Comparison of ENCODE assay signal across 15 cellular contexts in the genomic region with DNA sequence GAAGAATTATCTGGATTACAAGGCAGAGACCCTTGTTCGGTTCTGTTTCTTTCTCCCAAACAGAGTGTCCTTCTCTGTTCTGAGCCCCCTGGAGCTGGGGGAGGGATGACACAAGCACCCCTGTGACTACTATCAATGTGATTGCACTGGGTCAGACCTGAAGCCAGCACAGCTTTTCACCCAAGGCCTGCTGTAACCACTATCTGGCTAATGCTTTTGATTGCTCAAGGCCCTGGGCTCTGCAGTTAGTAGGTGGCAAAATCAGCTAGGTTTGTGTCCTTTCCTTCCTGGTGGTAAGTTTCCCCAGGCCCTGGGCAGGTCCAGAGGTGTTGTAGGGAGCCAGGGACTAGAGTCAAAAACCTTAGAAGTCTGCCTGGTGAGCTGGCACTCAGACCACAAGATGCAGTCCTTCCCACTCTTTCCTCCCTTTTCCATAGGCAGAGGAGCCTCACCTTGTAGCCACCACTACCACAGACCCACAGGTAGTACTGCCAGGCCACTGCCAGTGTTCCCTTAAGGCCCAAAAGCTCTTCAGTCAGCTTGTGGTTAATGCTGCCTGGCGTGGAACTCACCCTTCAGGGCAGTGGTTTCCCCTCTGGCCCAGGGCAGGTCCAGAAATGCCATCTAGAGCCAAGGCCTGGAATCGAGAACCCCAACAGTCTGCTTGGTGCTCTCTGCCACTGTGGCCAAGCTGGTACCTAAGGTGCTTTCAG.
DNase-seq lines count a peak whose midpoint lies in the region; ATAC-seq, FAIRE-seq and TF ChIP-seq lines count a peak whose summit lies in the region.
"Had no signal": no experiment of that assay in that cellular context is flagged by ENCODE, and none has a peak within 500 bp of the region (broad histone marks: within the 10 kb centered on the region; RNA-seq: fewer than 3 reads in every experiment).

No MANE protein-coding gene starts in this region.

- H3K36me3 ChIP-seq in MM.1S (replicated peaks; ENCODE audit: insufficient read depth, low read length) (no peaks in the 10 kb centered on the region), bronchial epithelial cell (ENCODE audit: control insufficient read depth, insufficient read depth, low read length) (no peaks in the 10 kb centered on the region)
- H3K36me3 ChIP-seq: gastroesophageal sphincter had no signal

- no peaks in the 10 kb centered on the region for H3F3A ChIP-seq in MM.1S (ENCODE audit: insufficient read depth, low read length)

- H3K27ac ChIP-seq in MM.1S (ENCODE audit: low read length) (no peak overlapping the region), dorsolateral prefrontal cortex (no peak overlapping the region)
- H3K27ac ChIP-seq: gastroesophageal sphincter, SK-N-MC had no signal

- TF ChIP-seq CTCF in MM.1S (IDR thresholded peaks at IDR 0.05; ENCODE audit: low read length) (0 out of 2 replicates have a peak, but pooled peaks have one; percentile 8), bronchial epithelial cell (IDR thresholded peaks at IDR 0.05; ENCODE audit: insufficient read depth, low read length, severe bottlenecking) (no peak), dorsolateral prefrontal cortex (IDR thresholded peaks at IDR 0.05 in 54 of 56, conservative IDR thresholded peaks at IDR 0.05 in 2 of 56; ENCODE audit: low read depth in 1 of 56, partially characterized antibody in 56 of 56) (no peak)

- H3K9me3 Mint-ChIP-seq in naive thymus-derived CD8-positive, alpha-beta T cell: peaks cover 5 to 40% (median 21%) of the 10 kb centered on the region in 9 donors

- FAIRE-seq in bronchial epithelial cell (lab: Jason Lieb, UNC): no peak

- no peaks in the 10 kb centered on the region for H3K9me3 ChIP-seq in MM.1S (replicated peaks; ENCODE audit: insufficient read depth, low read length)

- ATAC-seq in naive thymus-derived CD8-positive, alpha-beta T cell: peak; percentile 42 to 44
- ATAC-seq: activated CD8-positive, alpha-beta memory T cell treated with anti-CD3 and anti-CD28 coated beads, Interleukin-2, amount 10 ng/mL, durations not matched to agents 7 days and 5 days; gastroesophageal sphincter had no signal

- H3K4me1 ChIP-seq in MM.1S (ENCODE audit: low read length): no peaks in the 10 kb centered on the region
- H3K4me1 ChIP-seq: gastroesophageal sphincter had no signal

- H3K79me2 ChIP-seq in MM.1S (ENCODE audit: low read length): no peaks in the 10 kb centered on the region

- POLR2A ChIA-PET in naive thymus-derived CD8-positive, alpha-beta T cell (lab: Charles Lee): interaction anchor here (5.5 kb wide), 1 partner anchor 82 kb away, joined by 25 read pairs; the partner anchor contains the start of gene FAM117B

- intact Hi-C loops in dorsolateral prefrontal cortex (cut with DNase I): no loop called here

- peaks cover 21 to 26% (median 25%) of the 10 kb centered on the region in 3 donors for H3K36me3 Mint-ChIP-seq in naive thymus-derived CD8-positive, alpha-beta T cell

- peak overlapping the region; percentile 54 to 82 (median 76) for H3K27ac Mint-ChIP-seq in naive thymus-derived CD8-positive, alpha-beta T cell
- H3K27ac Mint-ChIP-seq: activated CD8-positive, alpha-beta memory T cell treated with anti-CD3 and anti-CD28 coated beads, Interleukin-2, amount 10 ng/mL, durations not matched to agents 7 days and 5 days had no signal

- peaks cover 17 to 64% (median 48%) of the 10 kb centered on the region in 4 donors for H3K4me1 Mint-ChIP-seq in naive thymus-derived CD8-positive, alpha-beta T cell
- H3K4me1 Mint-ChIP-seq: activated CD8-positive, alpha-beta memory T cell treated with anti-CD3 and anti-CD28 coated beads, Interleukin-2, amount 10 ng/mL, durations not matched to agents 7 days and 5 days had no signal

- no peak overlapping the region for H2AFZ ChIP-seq in MM.1S (ENCODE audit: low read length)

- H3K4me3 ChIP-seq in MM.1S (ENCODE audit: low read length) (no peak overlapping the region), bronchial epithelial cell (ENCODE audit: low read depth, low read length) (no peak overlapping the region), dorsolateral prefrontal cortex (no peak overlapping the region)
- H3K4me3 ChIP-seq: gastroesophageal sphincter, SK-N-MC had no signal

- no peaks in the 10 kb centered on the region for H3K27me3 ChIP-seq in MM.1S (replicated peaks; ENCODE audit: insufficient read depth, low read length)
- no peaks in the 10 kb centered on the region for H3K27me3 ChIP-seq in bronchial epithelial cell (ENCODE audit: control insufficient read depth, insufficient read depth, low read length)
- no peaks in the 10 kb centered on the region for H3K27me3 ChIP-seq in dorsolateral prefrontal cortex
- H3K27me3 ChIP-seq: gastroesophageal sphincter had no signal

- DNase-seq in Daoy (ENCODE audit: low read depth) (peak; percentile 6), MM.1S (peak; percentile 60), bronchial epithelial cell (ENCODE audit: low read depth) (peak; percentile 60), NCI-H1694 (lab: John Stamatoyannopoulos, UW) (no peak), DMS53 (lab: John Stamatoyannopoulos, UW) (no peak), dorsolateral prefrontal cortex (no peak)
- no peak for DNase-seq in naive thymus-derived CD8-positive, alpha-beta T cell
- DNase-seq: activated CD8-positive, alpha-beta memory T cell treated with anti-CD3 and anti-CD28 coated beads, Interleukin-2, amount 10 ng/mL, durations not matched to agents 7 days and 5 days; central memory CD4-positive, alpha-beta T cell; KBM-7; NCI-H146; nucleus accumbens; stimulated activated CD4-positive, alpha-beta T cell treated with anti-CD3 and anti-CD28 coated beads, Interleukin-4, amount 100 ng/mL, for 4 hours had no signal

- H4K20me1 ChIP-seq in MM.1S (ENCODE audit: insufficient read depth, low read length): no peaks in the 10 kb centered on the region

- H3K4me3 Mint-ChIP-seq in naive thymus-derived CD8-positive, alpha-beta T cell: peak overlapping the region in 6 of 10 donors; percentile 34 to 72 (median 54)
- H3K4me3 Mint-ChIP-seq: activated CD8-positive, alpha-beta memory T cell treated with anti-CD3 and anti-CD28 coated beads, Interleukin-2, amount 10 ng/mL, durations not matched to agents 7 days and 5 days had no signal

- no peak overlapping the region for H3K4me2 ChIP-seq in MM.1S (ENCODE audit: low read depth, low read length)

- no peaks in the 10 kb centered on the region for H3K27me3 Mint-ChIP-seq in naive thymus-derived CD8-positive, alpha-beta T cell
- H3K27me3 Mint-ChIP-seq: activated CD8-positive, alpha-beta memory T cell treated with anti-CD3 and anti-CD28 coated beads, Interleukin-2, amount 10 ng/mL, durations not matched to agents 7 days and 5 days had no signal

- no peak overlapping the region for H3K9ac ChIP-seq in MM.1S (ENCODE audit: low read length)

- H3K9me2 ChIP-seq in MM.1S (replicated peaks; ENCODE audit: insufficient read depth, low read length): no peaks in the 10 kb centered on the region

Comparison
In these comparisons a context has a peak if more than half of its experiments do, and no peak if none do; other contexts are left out.
1. DNase-seq: peak in Daoy (single experiment), MM.1S (single experiment) and bronchial epithelial cell (single experiment); none in naive thymus-derived CD8-positive, alpha-beta T cell (0 of 10), NCI-H1694 (single experiment), DMS53 (single experiment) and dorsolateral prefrontal cortex (0 of 10).